8 cellular contexts compared by ENCODE assay signal in genomic region chr2:54589340-54590215, GRCh38.
A peak's percentile ranks its signal among the peaks of the same experiment; 100 is the strongest.
DNase-seq lines count a peak whose midpoint lies in the region; ATAC-seq and TF ChIP-seq lines count a peak whose summit lies in the region.

No MANE protein-coding gene starts in this region.

- no peak overlapping the region for H3K4me3 ChIP-seq in fibroblast of the aortic adventitia (ENCODE audit: low read depth, low read length)

- CTCF ChIA-PET in RWPE1 (lab: Yijun Ruan, JAX), result interaction anchor here (0.6 kb wide), 1 partner anchor 77 kb away, joined by 3 read pairs; no protein-coding TSS in a partner anchor

- DNase-seq in DMS153 (lab: John Stamatoyannopoulos, UW), result peak; percentile 59
- DNase-seq in RWPE1 (ENCODE audit: low spot score), result no peak
- DNase-seq in fibroblast of the aortic adventitia (ENCODE audit: low read depth), result peak; percentile 72
- no peak for DNase-seq in stimulated activated naive CD8-positive, alpha-beta T cell treated with anti-CD3 and anti-CD28 coated beads, Interleukin-15, Interleukin-2, amounts not matched to agents 100 U/mL and 50 U/mL, for 24 hours
- DNase-seq in SW 1271 (lab: John Stamatoyannopoulos, UW), result no peak
- no peak for DNase-seq in cerebellum (ENCODE audit: low spot score)

- H3K27ac ChIP-seq in RWPE1, result peak overlapping the region; percentile 61

- ATAC-seq in GM21737 (IDR thresholded peaks at IDR 0.05; ENCODE audit: unreplicated experiment) (peak; percentile 52), GM19452 (IDR thresholded peaks at IDR 0.05; ENCODE audit: unreplicated experiment) (no peak)
- ATAC-seq in stimulated activated naive CD8-positive, alpha-beta T cell treated with anti-CD3 and anti-CD28 coated beads, Interleukin-15, Interleukin-2, amounts not matched to agents 100 U/mL and 50 U/mL, for 24 hours, result peak; percentile 51

- POLR2A ChIA-PET in RWPE1 (lab: Yijun Ruan, JAX; ENCODE audit: low non-redundant PET), result no interaction called here

- TF ChIP-seq CTCF in RWPE1 (conservative IDR thresholded peaks at IDR 0.05; ENCODE audit: low read depth) (no peak), fibroblast of the aortic adventitia (IDR thresholded peaks at IDR 0.05; ENCODE audit: insufficient read depth, low read length) (no peak)

Comparison
In these comparisons a context has a peak if more than half of its experiments do, and no peak if none do; other contexts are left out.
1. DNase-seq: peak in DMS153 (single experiment) and fibroblast of the aortic adventitia (single experiment); none in RWPE1 (single experiment), stimulated activated naive CD8-positive, alpha-beta T cell treated with anti-CD3 and anti-CD28 coated beads, Interleukin-15, Interleukin-2, amounts not matched to agents 100 U/mL and 50 U/mL, for 24 hours (single experiment), SW 1271 (0 of 2) and cerebellum (single experiment).